ENCODE assay signal across 15 cellular contexts in the genomic region with DNA sequence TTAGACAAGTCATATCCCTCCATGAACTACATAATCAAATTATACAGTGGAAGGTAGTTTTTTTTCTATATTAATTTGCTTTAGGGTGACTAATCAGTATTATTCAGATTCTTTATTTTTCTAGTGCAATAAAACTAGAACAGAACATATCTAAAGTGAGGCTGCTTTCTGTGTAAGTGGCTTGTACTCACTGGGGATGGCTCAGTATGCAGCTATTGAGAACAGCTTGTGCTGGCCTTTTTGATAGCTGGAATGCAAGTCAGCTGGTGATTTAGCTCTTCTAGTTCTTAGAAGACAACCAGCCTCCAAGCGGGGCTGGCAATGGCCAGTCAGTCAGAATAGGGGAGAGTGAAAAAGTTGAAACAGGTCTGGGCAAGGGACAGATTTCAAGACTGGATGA.
DNase-seq lines count a peak whose midpoint lies in the region; ATAC-seq and TF ChIP-seq lines count a peak whose summit lies in the region.
"Had no signal": no experiment of that assay in that cellular context is flagged by ENCODE, and none has a peak within 500 bp of the region (broad histone marks: within the 10 kb centered on the region; RNA-seq: fewer than 3 reads in every experiment).

No MANE protein-coding gene starts in this region.

- H3K36me3 ChIP-seq in heart left ventricle (no peaks in the 10 kb centered on the region), testis (ENCODE audit: low read depth, missing control alignments) (no peaks in the 10 kb centered on the region)
- H3K36me3 ChIP-seq: BE2C had no signal

- H3K4me3 Mint-ChIP-seq in activated T-cell treated with anti-CD3 and anti-CD28 coated beads, Interleukin-2, amount 50 U/mL, for 24 hours: no peak overlapping the region
- H3K4me3 Mint-ChIP-seq: CD4-positive, alpha-beta memory T cell; GM23338 had no signal

- no peaks in the 10 kb centered on the region for H3K36me3 Mint-ChIP-seq in activated T-cell treated with anti-CD3 and anti-CD28 coated beads, Interleukin-2, amount 50 U/mL, for 24 hours (ENCODE audit: low read depth)
- H3K36me3 Mint-ChIP-seq: CD4-positive, alpha-beta memory T cell had no signal

- H3K4me3 ChIP-seq in heart left ventricle: no peak overlapping the region
- H3K4me3 ChIP-seq in testis: no peak overlapping the region
- H3K4me3 ChIP-seq: GM12878, GM23338 had no signal

- H3K9me3 ChIP-seq in heart left ventricle: peaks cover 0 to 2% (median 0%) of the 10 kb centered on the region in 12 donors
- no peaks in the 10 kb centered on the region for H3K9me3 ChIP-seq in testis
- H3K9me3 ChIP-seq: BE2C had no signal

- H3K27ac ChIP-seq in heart left ventricle (peak overlapping the region in 1 of 12 donors; percentile 32), testis (peak overlapping the region; percentile 15 to 44)
- H3K27ac ChIP-seq: C4-2B had no signal

- DNase-seq in heart left ventricle: no peak
- DNase-seq in left cardiac atrium: no peak
- peak; percentile 29 for DNase-seq in fibroblast of gingiva (ENCODE audit: low read depth)
- DNase-seq in left ventricle myocardium superior: peak; percentile 25
- peak; percentile 71 for DNase-seq in testis
- no peak for DNase-seq in activated T-cell treated with anti-CD3 and anti-CD28 coated beads, Interleukin-2, amount 50 U/mL, for 24 hours
- no peak for DNase-seq in NCI-H2171 (lab: John Stamatoyannopoulos, UW)
- DNase-seq in activated CD8-positive, alpha-beta memory T cell treated with anti-CD3 and anti-CD28 coated beads, Interleukin-2, amount 50 U/mL, for 4 hours: no peak
- DNase-seq: BE2C; CD4-positive, alpha-beta memory T cell; DMS79; H7 had no signal

- peaks cover 0 to 3% (median 0%) of the 10 kb centered on the region in 12 donors for H3K4me1 ChIP-seq in heart left ventricle
- peaks cover 8% of the 10 kb centered on the region for H3K4me1 ChIP-seq in testis
- H3K4me1 ChIP-seq: BE2C had no signal

- H3K27ac Mint-ChIP-seq in activated T-cell treated with anti-CD3 and anti-CD28 coated beads, Interleukin-2, amount 50 U/mL, for 24 hours: no peak overlapping the region
- H3K27ac Mint-ChIP-seq: CD4-positive, alpha-beta memory T cell; GM23338 had no signal

- H3K27me3 Mint-ChIP-seq in activated T-cell treated with anti-CD3 and anti-CD28 coated beads, Interleukin-2, amount 50 U/mL, for 24 hours: no peaks in the 10 kb centered on the region

- H3K9me3 Mint-ChIP-seq in activated T-cell treated with anti-CD3 and anti-CD28 coated beads, Interleukin-2, amount 50 U/mL, for 24 hours: peaks cover 2% of the 10 kb centered on the region

- H3K4me1 Mint-ChIP-seq in activated T-cell treated with anti-CD3 and anti-CD28 coated beads, Interleukin-2, amount 50 U/mL, for 24 hours (ENCODE audit: low read depth): no peaks in the 10 kb centered on the region
- H3K4me1 Mint-ChIP-seq: CD4-positive, alpha-beta memory T cell; GM23338 had no signal

- ATAC-seq in heart left ventricle (peak in 3 of 4 donors; percentile 54 to 81 (median 61)), left cardiac atrium (no peak), left ventricle myocardium superior (peak; percentile 82)
- ATAC-seq: GM12878, GM23338 had no signal

- intact Hi-C loops in heart left ventricle (cut with DNase I) (no loop called here), left cardiac atrium (cut with DNase I) (no loop called here), left ventricle myocardium superior (cut with micrococcal nuclease) (no loop called here), testis (cut with DNase I; ENCODE audit: low total_unique reads) (no loop called here)

- TF ChIP-seq CTCF in heart left ventricle (IDR thresholded peaks at IDR 0.05) (no peak), testis (IDR thresholded peaks at IDR 0.05) (no peak)

- H3K27me3 ChIP-seq in heart left ventricle (no peaks in the 10 kb centered on the region), testis (no peaks in the 10 kb centered on the region)
- H3K27me3 ChIP-seq: BE2C had no signal

- TF ChIP-seq POLR2A in heart left ventricle (IDR thresholded peaks at IDR 0.05) (no peak), testis (IDR thresholded peaks at IDR 0.05) (no peak)

- 33 to 88% (median 68%) methylated on average over 1 of the region's 1 CpG for WGBS in heart left ventricle, 4 donors
- WGBS in testis, 2 donors: 29 to 54% methylated on average over 1 of the region's 1 CpG

Comparison
In these comparisons a context has a peak if more than half of its experiments do, and no peak if none do; other contexts are left out.
1. ATAC-seq: peak in heart left ventricle (3 of 4) and left ventricle myocardium superior (single experiment); none in left cardiac atrium (0 of 2).
2. DNase-seq: peak in fibroblast of gingiva (single experiment), left ventricle myocardium superior (single experiment) and testis (single experiment); none in heart left ventricle (0 of 5), left cardiac atrium (single experiment), activated T-cell treated with anti-CD3 and anti-CD28 coated beads, Interleukin-2, amount 50 U/mL, for 24 hours (single experiment), NCI-H2171 (single experiment) and activated CD8-positive, alpha-beta memory T cell treated with anti-CD3 and anti-CD28 coated beads, Interleukin-2, amount 50 U/mL, for 4 hours (single experiment).